In genomic region chr16:67857547-67858233, GRCh38 we compare ENCODE assay signal across 8 cellular contexts. TPM values are rescaled to one million over a fixed set of nuclear protein-coding genes. Genes with fewer than 3 reads are reported as not detected.
DNase-seq lines count a peak whose midpoint lies in the region; ATAC-seq and TF ChIP-seq lines count a peak whose summit lies in the region.

No MANE protein-coding gene starts in this region.

- TF ChIP-seq POLR2A in prostate gland (IDR thresholded peaks at IDR 0.05): no peak

- H3K27me3 ChIP-seq in prostate gland (replicated peaks; ENCODE audit: insufficient read depth): no peaks in the 10 kb centered on the region
- no peaks in the 10 kb centered on the region for H3K27me3 ChIP-seq in Karpas-422 (ENCODE audit: low read length)

- DNase-seq in COLO668 (lab: John Stamatoyannopoulos, UW; ENCODE audit: unreplicated experiment) (peak; percentile 88), LHCN-M2 (ENCODE audit: low read depth) (peak; percentile 98), Right ventricle myocardium superior (peak; percentile 65), prostate gland (ENCODE audit: low spot score) (peak; percentile 40), Karpas-422 (no peak), GF-D8 (lab: John Stamatoyannopoulos, UW) (no peak)

- no peak overlapping the region for H2AFZ ChIP-seq in Karpas-422 (ENCODE audit: low read length)

- intact Hi-C loops in Right ventricle myocardium superior (cut with DNase I): no loop called here
- intact Hi-C loops in prostate gland (cut with DNase I): no loop called here

- peak overlapping the region; percentile 93 for H3K27ac Mint-ChIP-seq in activated T-helper 17 cell treated with anti-CD3 and anti-CD28 coated beads, Interleukin-2, amount 50 U/mL, for 72 hours

- peak; percentile 98 for ATAC-seq in activated T-helper 17 cell treated with anti-CD3 and anti-CD28 coated beads, Interleukin-2, amount 50 U/mL, for 72 hours (replicated peaks)
- ATAC-seq in Right ventricle myocardium superior (ENCODE audit: poor library complexity): peak; percentile 87
- ATAC-seq in HG02763 (IDR thresholded peaks at IDR 0.05; ENCODE audit: unreplicated experiment): no peak

- WGBS in prostate gland: 51% methylated on average over 3 of the region's 3 CpGs

- H3K4me3 ChIP-seq in prostate gland (no peak overlapping the region), Karpas-422 (ENCODE audit: low read length) (no peak overlapping the region)

- TF ChIP-seq CTCF in prostate gland (IDR thresholded peaks at IDR 0.05): no peak

- H3K9me3 Mint-ChIP-seq in activated T-helper 17 cell treated with anti-CD3 and anti-CD28 coated beads, Interleukin-2, amount 50 U/mL, for 72 hours: no peaks in the 10 kb centered on the region

- peak overlapping the region; percentile 35 for H3K4me3 Mint-ChIP-seq in activated T-helper 17 cell treated with anti-CD3 and anti-CD28 coated beads, Interleukin-2, amount 50 U/mL, for 72 hours

- H3K79me2 ChIP-seq in Karpas-422 (ENCODE audit: low read length): peaks cover 100% of the 10 kb centered on the region

- no peaks in the 10 kb centered on the region for H3K9me2 ChIP-seq in Karpas-422 (replicated peaks; ENCODE audit: insufficient read depth, low read length)

- no peaks in the 10 kb centered on the region for H3K9me3 ChIP-seq in prostate gland
- H3K9me3 ChIP-seq in Karpas-422 (ENCODE audit: low read length): no peaks in the 10 kb centered on the region

- H3K36me3 ChIP-seq in prostate gland (no peaks in the 10 kb centered on the region), Karpas-422 (ENCODE audit: insufficient read depth, low read length) (no peaks in the 10 kb centered on the region)

- H3K4me2 ChIP-seq in Karpas-422 (ENCODE audit: low read depth, low read length, poor library complexity, severe bottlenecking): no peak overlapping the region

- peaks cover 18% of the 10 kb centered on the region for H3K4me1 Mint-ChIP-seq in activated T-helper 17 cell treated with anti-CD3 and anti-CD28 coated beads, Interleukin-2, amount 50 U/mL, for 72 hours

- H3K27ac ChIP-seq in prostate gland (no peak overlapping the region), Karpas-422 (ENCODE audit: low read length) (no peak overlapping the region)

- H3K4me1 ChIP-seq in prostate gland (replicated peaks) (peaks cover 4% of the 10 kb centered on the region), Karpas-422 (ENCODE audit: low read length) (peaks cover 20% of the 10 kb centered on the region)

- peaks cover 41% of the 10 kb centered on the region for H3K36me3 Mint-ChIP-seq in activated T-helper 17 cell treated with anti-CD3 and anti-CD28 coated beads, Interleukin-2, amount 50 U/mL, for 72 hours (ENCODE audit: low read depth)

- H3K27me3 Mint-ChIP-seq in activated T-helper 17 cell treated with anti-CD3 and anti-CD28 coated beads, Interleukin-2, amount 50 U/mL, for 72 hours: no peaks in the 10 kb centered on the region

- H4K20me1 ChIP-seq in Karpas-422 (ENCODE audit: insufficient read depth, low read depth, low read length): peaks cover 41% of the 10 kb centered on the region

- H3K9ac ChIP-seq in Karpas-422 (ENCODE audit: low read length): no peak overlapping the region

RNA-seq across cellular contexts. Expression of gene CENPT, which starts 10.2 kb away (rescaled TPM):
- total RNA-seq in LHCN-M2 (2014; rRNA removed): 52.6 and 55.5 TPM in 2 replicates
- polyA plus RNA-seq in LHCN-M2 (2012): 48.7 TPM
- total RNA-seq in activated T-helper 17 cell treated with anti-CD3 and anti-CD28 coated beads, Interleukin-2, amount 50 U/mL, for 72 hours: 10 to 100 TPM; 61.4 to 64.2 TPM
- 20.6 TPM for total RNA-seq in Right ventricle myocardium superior
- total RNA-seq in prostate gland: 10 to 100 TPM; 28.1 to 69.2 TPM
- total RNA-seq in Karpas-422 (2014; rRNA removed; shearing (Covaris generic); ENCODE audit: low replicate concordance): 22.0 and 36.0 TPM in 2 replicates

RNA-seq across cellular contexts. Expression of gene NUTF2, which starts 11.0 kb away (rescaled TPM):
- total RNA-seq in LHCN-M2 (2014; rRNA removed) (86.3 and 142 TPM in 2 replicates), Right ventricle myocardium superior (76.7 TPM), prostate gland (100 to 1,000 TPM in 1 of 2 donors, 10 to 100 TPM in 1; 61.5 to 234 TPM)
- 302 TPM for polyA plus RNA-seq in LHCN-M2 (2012)
- total RNA-seq in activated T-helper 17 cell treated with anti-CD3 and anti-CD28 coated beads, Interleukin-2, amount 50 U/mL, for 72 hours: 100 to 1,000 TPM in 1 of 2 donors, 10 to 100 TPM in 1; 82.9 to 175 TPM
- total RNA-seq in Karpas-422 (2014; rRNA removed; shearing (Covaris generic); ENCODE audit: low replicate concordance): 179 and 237 TPM in 2 replicates

RNA-seq across cellular contexts. Expression of gene EDC4, which starts 15.2 kb away (rescaled TPM):
- 59.2 and 67.7 TPM in 2 replicates for total RNA-seq in LHCN-M2 (2014; rRNA removed)
- polyA plus RNA-seq in LHCN-M2 (2012): 47.2 TPM
- total RNA-seq in activated T-helper 17 cell treated with anti-CD3 and anti-CD28 coated beads, Interleukin-2, amount 50 U/mL, for 72 hours: 100 to 1,000 TPM; 101 to 137 TPM
- total RNA-seq in Right ventricle myocardium superior: 30.6 TPM
- 10 to 100 TPM; 47.3 to 76.5 TPM for total RNA-seq in prostate gland
- total RNA-seq in Karpas-422 (2014; rRNA removed; shearing (Covaris generic); ENCODE audit: low replicate concordance): 46.4 and 52.1 TPM in 2 replicates

RNA-seq across cellular contexts. Expression of gene THAP11, which starts 15.6 kb away (rescaled TPM):
- total RNA-seq in LHCN-M2 (2014; rRNA removed) (61.6 and 65.5 TPM in 2 replicates), Right ventricle myocardium superior (31.1 TPM), prostate gland (10 to 100 TPM; 60.2 to 78.6 TPM)
- polyA plus RNA-seq in LHCN-M2 (2012): 19.5 TPM
- 10 to 100 TPM; 29.9 to 51.6 TPM for total RNA-seq in activated T-helper 17 cell treated with anti-CD3 and anti-CD28 coated beads, Interleukin-2, amount 50 U/mL, for 72 hours
- total RNA-seq in Karpas-422 (2014; rRNA removed; shearing (Covaris generic); ENCODE audit: low replicate concordance): 57.1 and 89.9 TPM in 2 replicates

RNA-seq across cellular contexts. Expression of gene NRN1L, which starts 27.0 kb away (rescaled TPM):
- not detected in 2 replicates for total RNA-seq in LHCN-M2 (2014; rRNA removed)
- polyA plus RNA-seq in LHCN-M2 (2012): 0.17 TPM
- 1 to 10 TPM in 1 of 2 donors, not detected in 1; 1.2 TPM for total RNA-seq in activated T-helper 17 cell treated with anti-CD3 and anti-CD28 coated beads, Interleukin-2, amount 50 U/mL, for 72 hours
- total RNA-seq in Right ventricle myocardium superior: not detected
- 1 to 10 TPM; 4.0 to 4.4 TPM for total RNA-seq in prostate gland
- total RNA-seq in Karpas-422 (2014; rRNA removed; shearing (Covaris generic); ENCODE audit: low replicate concordance): 0.56 TPM in 1 of 2 replicates, not detected in the other

Comparison
In these comparisons a context has a peak if more than half of its experiments do, and no peak if none do; other contexts are left out.
1. DNase-seq: peak in COLO668 (single experiment), LHCN-M2 (single experiment), Right ventricle myocardium superior (single experiment) and prostate gland (single experiment); none in Karpas-422 (single experiment) and GF-D8 (single experiment).